ENCODE assay signal across 19 cellular contexts in the genomic region with DNA sequence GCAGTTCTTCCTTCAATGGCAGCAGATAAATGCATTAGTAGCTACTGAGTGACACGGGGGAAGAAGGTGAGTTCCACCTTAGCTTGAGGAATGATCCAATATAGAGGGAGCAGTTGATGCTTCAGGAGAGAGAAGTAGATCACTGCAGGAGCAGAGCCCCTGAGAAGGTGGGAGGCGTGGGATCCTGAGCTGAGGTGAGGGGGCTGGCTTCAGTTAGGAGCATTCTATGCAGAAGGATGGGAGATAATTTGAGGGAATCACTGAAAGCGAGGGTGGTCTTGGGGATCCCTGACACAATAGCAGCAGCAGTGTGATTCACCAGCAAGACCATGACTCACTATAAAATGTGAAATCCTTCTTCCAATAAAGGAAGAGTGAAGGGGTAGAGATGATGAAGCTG.
DNase-seq lines count a peak whose midpoint lies in the region; ATAC-seq and TF ChIP-seq lines count a peak whose summit lies in the region.
"Had no signal": no experiment of that assay in that cellular context is flagged by ENCODE, and none has a peak within 500 bp of the region (broad histone marks: within the 10 kb centered on the region; RNA-seq: fewer than 3 reads in every experiment).

No MANE protein-coding gene starts in this region.

- no peak for TF ChIP-seq CTCF in fibroblast of mammary gland (conservative IDR thresholded peaks at IDR 0.05; ENCODE audit: control insufficient read depth, insufficient read depth, low read depth, low read length)

- ATAC-seq in GM21529 (IDR thresholded peaks at IDR 0.05; ENCODE audit: unreplicated experiment), result no peak

- DNase-seq in fibroblast of mammary gland (ENCODE audit: low read depth) (peak; percentile 4), head of caudate nucleus (peak in 34 of 42 donors; percentile 1 to 64 (median 28)), DMS79 treated with DMSO at 0.1 percent for 48 hours (lab: John Stamatoyannopoulos, UW) (no peak), NCI-H748 (lab: John Stamatoyannopoulos, UW; ENCODE audit: unreplicated experiment) (no peak)
- DNase-seq: 8988T; ACHN; BE2C; C1 segment of cervical spinal cord; CD4-positive, alpha-beta memory T cell; CD4-positive, CD25-positive, alpha-beta regulatory T cell; CD8-positive, alpha-beta memory T cell; COR-L47; DMS 273 treated with DMSO at 0.1 percent for 48 hours; DMS153; DMS53; DMS79; GF-D8 had no signal

- intact Hi-C loops in head of caudate nucleus (cut with DNase I), result no loop called here

- H3K4me3 ChIP-seq in fibroblast of mammary gland (ENCODE audit: control insufficient read depth, low read depth, low read length), result no peak overlapping the region
- H3K4me3 ChIP-seq: BLaER1 had no signal

Comparison
In these comparisons a context has a peak if more than half of its experiments do, and no peak if none do; other contexts are left out.
1. DNase-seq: peak in fibroblast of mammary gland (single experiment) and head of caudate nucleus (34 of 42); none in DMS79 treated with DMSO at 0.1 percent for 48 hours (single experiment) and NCI-H748 (single experiment).